In genomic region chr11:9138612-9139579, GRCh38 we compare ENCODE assay signal across 9 cellular contexts. TPM values are rescaled to one million over a fixed set of nuclear protein-coding genes. Genes with fewer than 3 reads are reported as not detected.
DNase-seq lines count a peak whose midpoint lies in the region; ATAC-seq, FAIRE-seq and TF ChIP-seq lines count a peak whose summit lies in the region.
"Had no signal": no experiment of that assay in that cellular context is flagged by ENCODE, and none has a peak within 500 bp of the region (broad histone marks: within the 10 kb centered on the region; RNA-seq: fewer than 3 reads in every experiment).

No MANE protein-coding gene starts in this region.

- WGBS in thyroid gland, 2 donors = 69 to 73% methylated on average over 18 of the region's 18 CpGs

- no peaks in the 10 kb centered on the region for H3K9me3 ChIP-seq in thyroid gland

- no peaks in the 10 kb centered on the region for H3K27me3 ChIP-seq in thyroid gland

- no peak for TF ChIP-seq CTCF in thyroid gland (IDR thresholded peaks at IDR 0.05)
- TF ChIP-seq CTCF in D721Med (IDR thresholded peaks at IDR 0.05; ENCODE audit: insufficient read depth, missing control alignments) = no peak

- no peak for FAIRE-seq in D721Med (lab: Jason Lieb, UNC)

- no peak for ATAC-seq in HG02763 (IDR thresholded peaks at IDR 0.05; ENCODE audit: unreplicated experiment)

- peak overlapping the region; percentile 25 to 88 (median 78) for H3K27ac ChIP-seq in thyroid gland
- H3K27ac ChIP-seq: HL-60 had no signal

- H3K4me1 ChIP-seq in thyroid gland = peaks cover 17 to 30% of the 10 kb centered on the region in 2 donors

- DNase-seq in DMS153 (lab: John Stamatoyannopoulos, UW) = peak; percentile 96
- DNase-seq in NCI-H2029 (lab: John Stamatoyannopoulos, UW) = peak; percentile 93
- peak; percentile 10 for DNase-seq in activated T-helper 9 cell treated with anti-CD3 and anti-CD28 coated beads, Interleukin-2, amount 50 U/mL, for 16 hours (ENCODE audit: low read depth)
- peak; percentile 71 for DNase-seq in hepatic stellate cell (ENCODE audit: low spot score)
- peak in 1 of 2 donors; percentile 29 for DNase-seq in thyroid gland
- no peak for DNase-seq in activated CD4-positive, CD25-positive, alpha-beta regulatory T cell (lab: John Stamatoyannopoulos, UW)
- DNase-seq in D721Med (ENCODE audit: insufficient read length, low spot score) = no peak

- intact Hi-C loops in thyroid gland (cut with DNase I) = no loop called here

- H3K36me3 ChIP-seq in thyroid gland = peaks cover 11 to 12% of the 10 kb centered on the region in 2 donors

- no peak overlapping the region for H3K4me3 ChIP-seq in thyroid gland (replicated peaks in 1 of 3)

- no peak for TF ChIP-seq POLR2A in thyroid gland (IDR thresholded peaks at IDR 0.05)

RNA-seq across cellular contexts. Expression of gene SCUBE2, which starts 47.5 kb away (rescaled TPM):
- 1 to 10 TPM; 1.2 to 4.9 (median 3.1) TPM for total RNA-seq in thyroid gland

Comparison
In these comparisons a context has a peak if more than half of its experiments do, and no peak if none do; other contexts are left out.
1. DNase-seq: peak in DMS153 (single experiment), NCI-H2029 (single experiment), activated T-helper 9 cell treated with anti-CD3 and anti-CD28 coated beads, Interleukin-2, amount 50 U/mL, for 16 hours (single experiment) and hepatic stellate cell (single experiment); none in activated CD4-positive, CD25-positive, alpha-beta regulatory T cell (0 of 4) and D721Med (single experiment).